1 cellular context compared by ENCODE assay signal in genomic region chr17:43900858-43901754, GRCh38.
A peak's percentile ranks its signal among the peaks of the same experiment; 100 is the strongest.
TF ChIP-seq lines count a peak whose summit lies in the region.

No MANE protein-coding gene starts in this region.

TF ChIP-seq in HepG2, 621 proteins besides CTCF, POLR2A, EP300 and RAD21:
- TF ChIP-seq HOXA3 (CRISPR knock-in tag; IDR thresholded peaks at IDR 0.05) (0 out of 2 replicates have a peak, but pooled peaks have one; percentile 4), KDM5B (CRISPR knock-in tag; IDR thresholded peaks at IDR 0.05; ENCODE audit: borderline replicate concordance) (0 out of 2 replicates have a peak, but pooled peaks have one; percentile 20), ZNF234 (CRISPR knock-in tag; conservative IDR thresholded peaks at IDR 0.05) (no peak), RFX1 (IDR thresholded peaks at IDR 0.05) (peak; percentile 12; the same call in 1 of the 2 replicates), ZBTB7A (CRISPR knock-in tag; IDR thresholded peaks at IDR 0.05) (0 out of 2 replicates have a peak, but pooled peaks have one; percentile 25)
